8 cellular contexts compared by ENCODE assay signal in the genomic region with DNA sequence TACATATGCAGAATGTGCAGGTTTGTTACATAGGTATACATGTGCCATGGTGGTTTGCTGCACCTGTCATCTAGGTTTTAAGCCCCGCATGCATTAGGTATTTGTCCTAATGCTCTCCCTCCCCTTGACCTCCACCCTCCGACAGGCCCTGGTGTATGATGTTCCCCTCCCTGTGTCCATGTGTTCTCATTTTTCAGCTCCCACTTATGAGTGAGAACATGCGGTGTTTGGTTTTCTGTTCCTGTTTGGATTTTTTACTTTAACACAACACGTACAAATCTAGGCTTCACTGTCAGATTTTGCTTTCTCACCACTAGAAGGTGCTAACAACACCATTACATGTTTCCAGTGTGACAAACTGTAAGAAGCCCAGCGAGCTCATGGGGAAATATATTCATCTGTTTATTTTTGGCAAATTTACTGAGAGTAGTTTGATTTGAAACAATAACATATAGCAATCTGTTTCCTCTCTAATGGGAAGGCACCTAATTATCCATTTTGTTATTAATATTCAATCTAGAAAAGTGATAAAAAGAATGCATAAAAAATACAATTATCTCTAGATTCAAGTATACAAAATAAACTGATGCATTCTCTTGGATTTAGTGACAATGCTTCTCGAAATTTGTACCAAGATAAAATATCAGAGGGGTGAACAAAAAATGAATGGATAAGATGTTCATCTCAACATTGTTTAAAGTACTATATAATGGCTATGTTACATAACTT. TPM values are rescaled to one million over a fixed set of nuclear protein-coding genes. Genes with fewer than 3 reads are reported as not detected.
A peak's percentile ranks its signal among the peaks of the same experiment; 100 is the strongest.
DNase-seq lines count a peak whose midpoint lies in the region; FAIRE-seq and TF ChIP-seq lines count a peak whose summit lies in the region.

No MANE protein-coding gene starts in this region.

- in situ Hi-C loops in GM23248 (cut with MboI) (loop anchor here (10.0 kb wide), 1 partner anchor 201 kb away; no protein-coding TSS in a partner anchor), KBM-7 (cut with MboI; ENCODE audit: low pct_unique_long_range_greater_than_20kb, low sequenced_read_pairs) (no loop called here)

- H3K27me3 ChIP-seq in GM23248 (replicated peaks; ENCODE audit: insufficient read depth), result no peaks in the 10 kb centered on the region

- no peak for FAIRE-seq in frontal cortex (lab: Jason Lieb, UNC)

- no peaks in the 10 kb centered on the region for H3K36me3 ChIP-seq in GM23248 (ENCODE audit: low read depth)

- H3K9ac ChIP-seq in GM23248, result no peak overlapping the region

- no peak overlapping the region for H3K27ac ChIP-seq in GM23248
- H3K27ac ChIP-seq in VCaP, result no peak overlapping the region

- H3F3A ChIP-seq in GM23248 (ENCODE audit: insufficient read depth), result peaks cover 10% of the 10 kb centered on the region; the same call in 1 of the 2 replicates

- H3K9me2 ChIP-seq in GM23248 (ENCODE audit: insufficient read depth), result no peaks in the 10 kb centered on the region

- no peaks in the 10 kb centered on the region for H3K79me2 ChIP-seq in GM23248 (ENCODE audit: insufficient read depth)

- no peaks in the 10 kb centered on the region for H3K27me3 Mint-ChIP-seq in activated naive CD4-positive, alpha-beta T cell treated with anti-CD3 and anti-CD28 coated beads, Interleukin-2, amount 50 U/mL, for 24 hours

- peak overlapping the region; percentile 93 for H3K27ac Mint-ChIP-seq in activated naive CD4-positive, alpha-beta T cell treated with anti-CD3 and anti-CD28 coated beads, Interleukin-2, amount 50 U/mL, for 24 hours

- peaks cover 2% of the 10 kb centered on the region for H3K36me3 Mint-ChIP-seq in activated naive CD4-positive, alpha-beta T cell treated with anti-CD3 and anti-CD28 coated beads, Interleukin-2, amount 50 U/mL, for 24 hours

- no peak overlapping the region for H3K4me3 ChIP-seq in GM23248
- no peak overlapping the region for H3K4me3 ChIP-seq in retinal pigment epithelial cell (ENCODE audit: low read length)

- H3K4me1 ChIP-seq in GM23248 (ENCODE audit: insufficient read depth), result peaks cover 10% of the 10 kb centered on the region

- no peaks in the 10 kb centered on the region for H3K9me3 ChIP-seq in GM23248 (ENCODE audit: low read depth)

- H2AFZ ChIP-seq in GM23248, result peak overlapping the region; percentile 55

- 16 to 21% methylated on average over 6 of the region's 6 CpGs for WGBS in GM23248 (ENCODE audit: low coverage in 1 of 2, low lambda C conversion rate in 2 of 2, missing lambda C conversion rate in 2 of 2), 2 experiments

- H3K4me1 Mint-ChIP-seq in activated naive CD4-positive, alpha-beta T cell treated with anti-CD3 and anti-CD28 coated beads, Interleukin-2, amount 50 U/mL, for 24 hours, result peaks cover 42% of the 10 kb centered on the region

- no peaks in the 10 kb centered on the region for H4K20me1 ChIP-seq in GM23248 (ENCODE audit: insufficient read depth)

- no peak overlapping the region for H3K4me2 ChIP-seq in GM23248 (ENCODE audit: unreplicated experiment)

- H3K9me3 Mint-ChIP-seq in activated naive CD4-positive, alpha-beta T cell treated with anti-CD3 and anti-CD28 coated beads, Interleukin-2, amount 50 U/mL, for 24 hours, result no peaks in the 10 kb centered on the region

- DNase-seq in activated naive CD4-positive, alpha-beta T cell (lab: John Stamatoyannopoulos, UW), result no peak
- DNase-seq in GM23248 (peak; percentile 79), KBM-7 (peak; percentile 59), fibroblast of the conjunctiva (ENCODE audit: low read depth) (peak; percentile 47), retinal pigment epithelial cell (ENCODE audit: low read depth) (no peak), frontal cortex (ENCODE audit: low spot score in 2 of 2) (no peak)

- TF ChIP-seq CTCF in VCaP (conservative IDR thresholded peaks at IDR 0.05) (peak; percentile 92), retinal pigment epithelial cell (conservative IDR thresholded peaks at IDR 0.05; ENCODE audit: low read depth, low read length) (peak; percentile 76)

- H3K4me3 Mint-ChIP-seq in activated naive CD4-positive, alpha-beta T cell treated with anti-CD3 and anti-CD28 coated beads, Interleukin-2, amount 50 U/mL, for 24 hours, result peak overlapping the region; percentile 86

RNA-seq across cellular contexts. Expression of a gene that starts 23.2 kb away (rescaled TPM):
- 0.89 and 0.97 TPM in 2 replicates for total RNA-seq in GM23248 (2014; rRNA removed; shearing (Covaris generic))
- 0.57 and 0.79 TPM in 2 replicates for polyA plus RNA-seq in GM23248 (2016; fragmentation: Nextera tagmentation; extraction: Ambion mirVana)
- 1.6 TPM for total RNA-seq in frontal cortex

RNA-seq across cellular contexts. Expression of a gene that starts 53.0 kb away (rescaled TPM):
- 73.7 and 104 TPM in 2 replicates for total RNA-seq in GM23248 (2014; rRNA removed; shearing (Covaris generic))
- 60.7 and 63.2 TPM in 2 replicates for polyA plus RNA-seq in GM23248 (2016; fragmentation: Nextera tagmentation; extraction: Ambion mirVana)
- 144 TPM for total RNA-seq in frontal cortex

Comparison
In these comparisons a context has a peak if more than half of its experiments do, and no peak if none do; other contexts are left out.
1. DNase-seq: peak in GM23248 (single experiment), KBM-7 (single experiment) and fibroblast of the conjunctiva (single experiment); none in activated naive CD4-positive, alpha-beta T cell (0 of 4), retinal pigment epithelial cell (single experiment) and frontal cortex (0 of 2).